9 cellular contexts compared by ENCODE assay signal in genomic region chr5:116626272-116626723, GRCh38.
DNase-seq lines count a peak whose midpoint lies in the region; ATAC-seq lines count a peak whose summit lies in the region.
"Had no signal": no experiment of that assay in that cellular context is flagged by ENCODE, and none has a peak within 500 bp of the region (broad histone marks: within the 10 kb centered on the region; RNA-seq: fewer than 3 reads in every experiment).

No MANE protein-coding gene starts in this region.

- peak; percentile 9 for DNase-seq in NCI-H1048 (lab: John Stamatoyannopoulos, UW)
- peak in 56 of 58 donors; percentile 10 to 94 (median 60) for DNase-seq in anterior cingulate cortex (lab: John Stamatoyannopoulos, UW)
- peak; percentile 7 to 92 (median 73) for DNase-seq in hypothalamus (lab: John Stamatoyannopoulos, UW)
- peak; percentile 6 for DNase-seq in stromal cell of bone marrow (ENCODE audit: low read depth)
- no peak for DNase-seq in GDM1 (lab: John Stamatoyannopoulos, UW)
- no peak for DNase-seq in activated CD4-positive, alpha-beta T cell treated with anti-CD3 and anti-CD28 coated beads, Interleukin-2, amount 50 U/mL, for 48 hours
- DNase-seq: naive B cell had no signal

- ATAC-seq in GM21619 (IDR thresholded peaks at IDR 0.05; ENCODE audit: unreplicated experiment) (no peak), GM18520 (IDR thresholded peaks at IDR 0.05; ENCODE audit: unreplicated experiment) (no peak)

Comparison
In these comparisons a context has a peak if more than half of its experiments do, and no peak if none do; other contexts are left out.
1. DNase-seq: peak in NCI-H1048 (single experiment), anterior cingulate cortex (56 of 58), hypothalamus (51 of 51) and stromal cell of bone marrow (single experiment); none in GDM1 (single experiment) and activated CD4-positive, alpha-beta T cell treated with anti-CD3 and anti-CD28 coated beads, Interleukin-2, amount 50 U/mL, for 48 hours (0 of 2).